ENCODE assay signal across 21 cellular contexts in genomic region chr20:37579091-37579490, GRCh38.
DNase-seq lines count a peak whose midpoint lies in the region.
"Had no signal": no experiment of that assay in that cellular context is flagged by ENCODE, and none has a peak within 500 bp of the region (broad histone marks: within the 10 kb centered on the region; RNA-seq: fewer than 3 reads in every experiment).

No MANE protein-coding gene starts in this region.

- no peaks in the 10 kb centered on the region for H3K9me3 ChIP-seq in BLaER1
- H3K9me3 ChIP-seq: HAP-1, MG63, SJSA1 had no signal

- DNase-seq in DMS 273 (lab: John Stamatoyannopoulos, UW; ENCODE audit: unreplicated experiment) (peak; percentile 77), NCI-H446 treated with DMSO at 0.1 percent for 48 hours (lab: John Stamatoyannopoulos, UW) (peak; percentile 23), iPS-NIHi7 (ENCODE audit: extremely low spot score) (peak; percentile 3), iPS-NIHi11 (ENCODE audit: low spot score) (no peak), HPDE6-E6E7 (ENCODE audit: extremely low spot score) (no peak), hepatic stellate cell (ENCODE audit: low spot score) (no peak)
- DNase-seq: CD4-positive, CD25-positive, alpha-beta regulatory T cell; GF-D8; GOT3; HFFc6; IMR-90; KG1; MG63; NCI-H1694; NK-92 treated with Interleukin-12 subunit alpha and Interleukin-12 subunit beta, amount 100 ng/mL, for 24 hours; PC-3; Right ventricle myocardium superior; T-helper 2 cell had no signal

- peaks cover 21% of the 10 kb centered on the region for H4K20me1 ChIP-seq in BLaER1

- H3K9ac ChIP-seq in BLaER1 = no peak overlapping the region

- peaks cover 32% of the 10 kb centered on the region for H3K4me1 ChIP-seq in BLaER1
- H3K4me1 ChIP-seq: HAP-1, SJSA1 had no signal

- no peaks in the 10 kb centered on the region for H3K36me3 ChIP-seq in BLaER1
- H3K36me3 ChIP-seq: HAP-1, MG63, SJSA1 had no signal

- H3K27me3 ChIP-seq in BLaER1 = no peaks in the 10 kb centered on the region

- peak overlapping the region; percentile 22; the same call in 1 of the 2 replicates for H3K4me2 ChIP-seq in BLaER1

- H3K4me3 ChIP-seq in BLaER1 = no peak overlapping the region
- H3K4me3 ChIP-seq: HAP-1, MG63, SJSA1 had no signal

- H3K27ac ChIP-seq in BLaER1 = no peak overlapping the region
- H3K27ac ChIP-seq: SJSA1 had no signal

Comparison
In these comparisons a context has a peak if more than half of its experiments do, and no peak if none do; other contexts are left out.
1. DNase-seq: peak in DMS 273 (single experiment), NCI-H446 treated with DMSO at 0.1 percent for 48 hours (single experiment) and iPS-NIHi7 (single experiment); none in iPS-NIHi11 (single experiment), HPDE6-E6E7 (single experiment) and hepatic stellate cell (single experiment).